ENCODE assay signal across 21 cellular contexts in the genomic region with DNA sequence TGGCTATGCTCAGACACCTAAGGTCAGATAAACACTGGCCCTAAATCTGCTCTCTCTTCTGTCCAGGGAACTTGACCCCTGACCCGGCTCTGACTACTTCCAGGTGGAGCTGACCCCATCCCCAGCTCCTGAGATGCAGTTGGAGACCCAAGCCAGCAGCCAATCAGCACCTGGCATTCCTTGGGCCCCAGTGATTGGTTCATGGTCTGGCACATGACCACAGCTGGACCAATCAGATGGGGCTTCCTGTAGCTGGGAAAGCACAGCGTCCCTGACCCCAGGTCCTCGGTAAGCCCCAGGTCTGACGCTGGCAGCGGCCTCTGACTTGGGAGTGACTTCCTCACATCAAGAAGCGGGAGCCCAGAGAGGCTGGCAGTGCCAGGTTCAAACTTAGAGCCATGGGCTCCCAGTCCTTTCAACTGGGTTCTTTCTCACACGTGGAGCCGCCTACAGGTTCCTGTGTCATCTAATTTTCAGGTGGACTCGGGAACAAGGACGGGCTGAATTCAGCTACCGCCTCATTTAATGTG.
DNase-seq lines count a peak whose midpoint lies in the region; ATAC-seq and TF ChIP-seq lines count a peak whose summit lies in the region.
"Had no signal": no experiment of that assay in that cellular context is flagged by ENCODE, and none has a peak within 500 bp of the region (broad histone marks: within the 10 kb centered on the region; RNA-seq: fewer than 3 reads in every experiment).

No MANE protein-coding gene starts in this region.

- H3K27ac ChIP-seq in esophagus muscularis mucosa (replicated peaks in 1 of 4), result no peak overlapping the region
- H3K27ac ChIP-seq in testis, result no peak overlapping the region
- H3K27ac ChIP-seq in SK-N-SH (ENCODE audit: low read depth in 2 of 2, low read length in 1 of 2), result no peak overlapping the region
- H3K27ac ChIP-seq: 22Rv1; A549; BLaER1 treated with 17β-estradiol and CSF1 and Interleukin-3, amounts not matched to agents 10 nM and 100 nM; C4-2B had no signal

- H3F3A ChIP-seq in SK-N-SH (replicated peaks; ENCODE audit: insufficient read depth), result no peaks in the 10 kb centered on the region

- H3K9me3 ChIP-seq in esophagus muscularis mucosa, result no peaks in the 10 kb centered on the region
- no peaks in the 10 kb centered on the region for H3K9me3 ChIP-seq in testis
- no peaks in the 10 kb centered on the region for H3K9me3 ChIP-seq in SK-N-SH
- H3K9me3 ChIP-seq: A549 had no signal

- intact Hi-C loops in esophagus muscularis mucosa (cut with DNase I) (no loop called here), testis (cut with DNase I; ENCODE audit: low total_unique reads) (no loop called here)

- TF ChIP-seq EP300 in esophagus muscularis mucosa (IDR thresholded peaks at IDR 0.05), result no peak
- no peak for TF ChIP-seq EP300 in SK-N-SH (IDR thresholded peaks at IDR 0.05; ENCODE audit: borderline replicate concordance in 1 of 2, low read depth in 1 of 2, low read length in 1 of 2)

- H3K4me3 ChIP-seq in esophagus muscularis mucosa (no peak overlapping the region), testis (peak overlapping the region in 1 of 2 donors; percentile 2), SK-N-SH (ENCODE audit: low read depth in 2 of 2, low read length in 1 of 2) (no peak overlapping the region)
- H3K4me3 ChIP-seq: A549; BLaER1 treated with 17β-estradiol and CSF1 and Interleukin-3, amounts not matched to agents 10 nM and 100 nM; GM12878 had no signal

- H3K4me2 ChIP-seq in SK-N-SH, result no peak overlapping the region
- H3K4me2 ChIP-seq: A549; BLaER1 treated with 17β-estradiol and CSF1 and Interleukin-3, amounts not matched to agents 10 nM and 100 nM had no signal

- TF ChIP-seq RAD21 in SK-N-SH (IDR thresholded peaks at IDR 0.05; ENCODE audit: low read length), result no peak

- POLR2A ChIA-PET in SK-N-SH (lab: Yijun Ruan, JAX), result no interaction called here

- 84% methylated on average over 8 of the region's 11 CpGs for WGBS in esophagus muscularis mucosa
- 55 to 78% methylated on average over 6 to 11 of the region's 11 CpGs for WGBS in testis, 2 donors
- WGBS in SK-N-SH (ENCODE audit: low lambda C conversion rate), result 25% methylated on average over 7 of the region's 11 CpGs

- no peaks in the 10 kb centered on the region for H3K9me2 ChIP-seq in SK-N-SH

- no peaks in the 10 kb centered on the region for H3K79me2 ChIP-seq in SK-N-SH (ENCODE audit: insufficient read depth)

- H3K27me3 ChIP-seq in esophagus muscularis mucosa (no peaks in the 10 kb centered on the region), testis (no peaks in the 10 kb centered on the region), SK-N-SH (ENCODE audit: insufficient read depth) (no peaks in the 10 kb centered on the region)
- H3K27me3 ChIP-seq: BLaER1 treated with 17β-estradiol and CSF1 and Interleukin-3, amounts not matched to agents 10 nM and 100 nM had no signal

- H4K20me1 ChIP-seq in SK-N-SH (ENCODE audit: insufficient read depth), result no peaks in the 10 kb centered on the region
- H4K20me1 ChIP-seq: BLaER1 treated with 17β-estradiol and CSF1 and Interleukin-3, amounts not matched to agents 10 nM and 100 nM had no signal

- no peak for TF ChIP-seq POLR2A in esophagus muscularis mucosa (IDR thresholded peaks at IDR 0.05; ENCODE audit: low read depth)
- TF ChIP-seq POLR2A in testis (IDR thresholded peaks at IDR 0.05), result no peak

- ATAC-seq in HG02884 (IDR thresholded peaks at IDR 0.05; ENCODE audit: unreplicated experiment), result no peak
- ATAC-seq: A549; CD8-positive, alpha-beta T cell; GM12878 had no signal

- in situ Hi-C loops in SK-MEL-5 (cut with HindIII; ENCODE audit: low pct_unique_long_range_greater_than_20kb, low sequenced_read_pairs), result no loop called here

- no peak for TF ChIP-seq CTCF in esophagus muscularis mucosa (IDR thresholded peaks at IDR 0.05)
- no peak for TF ChIP-seq CTCF in testis (IDR thresholded peaks at IDR 0.05)
- TF ChIP-seq CTCF in SK-N-SH (IDR thresholded peaks at IDR 0.05), result no peak

- no peak overlapping the region for H3K9ac ChIP-seq in SK-N-SH
- H3K9ac ChIP-seq: BLaER1 treated with 17β-estradiol and CSF1 and Interleukin-3, amounts not matched to agents 10 nM and 100 nM had no signal

- H3K36me3 ChIP-seq in esophagus muscularis mucosa, result no peaks in the 10 kb centered on the region
- no peaks in the 10 kb centered on the region for H3K36me3 ChIP-seq in testis (ENCODE audit: low read depth, missing control alignments)
- H3K36me3 ChIP-seq in SK-N-SH (replicated peaks in 1 of 2; ENCODE audit: control insufficient read depth in 1 of 2, insufficient read depth in 2 of 2, low read length in 1 of 2), result no peaks in the 10 kb centered on the region
- H3K36me3 ChIP-seq: BLaER1 treated with 17β-estradiol and CSF1 and Interleukin-3, amounts not matched to agents 10 nM and 100 nM had no signal

- DNase-seq in NAMALWA (ENCODE audit: low spot score) (peak; percentile 2), SK-MEL-5 (ENCODE audit: low read depth, low spot score) (peak; percentile 6), esophagus muscularis mucosa (ENCODE audit: extremely low spot score) (peak; percentile 90), testis (peak; percentile 85), SK-N-SH (no peak), DMS53 (lab: John Stamatoyannopoulos, UW) (no peak)
- DNase-seq: AML-193; Caco-2; Calu3; CD4-positive, alpha-beta T cell; CD8-positive, alpha-beta T cell; DMS79; DND-41; EL; GDM1 had no signal

- no peak overlapping the region for H2AFZ ChIP-seq in SK-N-SH (ENCODE audit: low read depth)

- H3K4me1 ChIP-seq in esophagus muscularis mucosa (no peaks in the 10 kb centered on the region), testis (no peaks in the 10 kb centered on the region), SK-N-SH (ENCODE audit: control insufficient read depth in 1 of 2, insufficient read depth in 2 of 2, low read depth in 1 of 2, low read length in 1 of 2) (no peaks in the 10 kb centered on the region)
- H3K4me1 ChIP-seq: A549; BLaER1 treated with 17β-estradiol and CSF1 and Interleukin-3, amounts not matched to agents 10 nM and 100 nM; Caco-2 had no signal

- CTCF ChIA-PET in SK-N-SH (lab: Yijun Ruan, JAX), result interaction anchor here (0.7 to 1.5 kb wide), 2 partner anchors 30 to 56 kb away, joined by 3 to 5 read pairs; no protein-coding TSS in a partner anchor

TF ChIP-seq in SK-N-SH, 30 proteins besides CTCF, POLR2A, EP300 and RAD21:
- no peak for TF ChIP-seq TCF12 (IDR thresholded peaks at IDR 0.05)
- TF ChIP-seq JUND (IDR thresholded peaks at IDR 0.05), result no peak
- no peak for TF ChIP-seq RXRA (IDR thresholded peaks at IDR 0.05; ENCODE audit: borderline replicate concordance, low read depth)
- TF ChIP-seq TEAD4 (IDR thresholded peaks at IDR 0.05; ENCODE audit: borderline replicate concordance, insufficient read depth), result no peak
- no peak for TF ChIP-seq YY1 (IDR thresholded peaks at IDR 0.05; ENCODE audit: low read depth)
- TF ChIP-seq RCOR1 (IDR thresholded peaks at IDR 0.05; ENCODE audit: low read length), result no peak

Comparison
In these comparisons a context has a peak if more than half of its experiments do, and no peak if none do; other contexts are left out.
1. DNase-seq: peak in NAMALWA (single experiment), SK-MEL-5 (single experiment), esophagus muscularis mucosa (single experiment) and testis (single experiment); none in SK-N-SH (single experiment) and DMS53 (single experiment).